21 cellular contexts compared by ENCODE assay signal in genomic region chr6:158567152-158567551, GRCh38. TPM values are rescaled to one million over a fixed set of nuclear protein-coding genes. Genes with fewer than 3 reads are reported as not detected.
DNase-seq lines count a peak whose midpoint lies in the region; ATAC-seq, FAIRE-seq and TF ChIP-seq lines count a peak whose summit lies in the region.
"Had no signal": no experiment of that assay in that cellular context is flagged by ENCODE, and none has a peak within 500 bp of the region (broad histone marks: within the 10 kb centered on the region; RNA-seq: fewer than 3 reads in every experiment).

No MANE protein-coding gene starts in this region.

- H3K9me3 Mint-ChIP-seq in activated CD8-positive, alpha-beta T cell treated with anti-CD3 and anti-CD28 coated beads, Interleukin-2, amount 10 ng/mL, durations not matched to agents 7 days and 5 days (ENCODE audit: insufficient read depth): no peaks in the 10 kb centered on the region
- no peaks in the 10 kb centered on the region for H3K9me3 Mint-ChIP-seq in immature natural killer cell

- intact Hi-C loops in adrenal gland (cut with DNase I): no loop called here

- no peaks in the 10 kb centered on the region for H3K9me3 ChIP-seq in BLaER1 treated with 17β-estradiol and CSF1 and Interleukin-3, amounts not matched to agents 10 nM and 100 nM (replicated peaks in 1 of 11)
- H3K9me3 ChIP-seq in Karpas-422 (ENCODE audit: low read length): no peaks in the 10 kb centered on the region
- H3K9me3 ChIP-seq in small intestine (ENCODE audit: control insufficient read depth, low read depth): no peaks in the 10 kb centered on the region
- H3K9me3 ChIP-seq in adrenal gland (replicated peaks in 1 of 3): no peaks in the 10 kb centered on the region
- H3K9me3 ChIP-seq: BE2C, colonic mucosa, gastrocnemius medialis, prostate gland, transverse colon had no signal

- no peak for TF ChIP-seq POLR2A in adrenal gland (IDR thresholded peaks at IDR 0.05)

- no peaks in the 10 kb centered on the region for H3K27me3 ChIP-seq in BLaER1 treated with 17β-estradiol and CSF1 and Interleukin-3, amounts not matched to agents 10 nM and 100 nM
- H3K27me3 ChIP-seq in Karpas-422 (ENCODE audit: low read length): no peaks in the 10 kb centered on the region
- no peaks in the 10 kb centered on the region for H3K27me3 ChIP-seq in small intestine (ENCODE audit: control insufficient read depth in 2 of 2, insufficient read depth in 2 of 2, low read length in 2 of 2)
- no peaks in the 10 kb centered on the region for H3K27me3 ChIP-seq in adrenal gland
- H3K27me3 ChIP-seq: BE2C, colonic mucosa, gastrocnemius medialis, transverse colon had no signal

- ATAC-seq in activated CD8-positive, alpha-beta T cell treated with anti-CD3 and anti-CD28 coated beads, Interleukin-2, amount 10 ng/mL, durations not matched to agents 7 days and 5 days: no peak
- ATAC-seq in GM21786 (IDR thresholded peaks at IDR 0.05; ENCODE audit: unreplicated experiment): no peak
- ATAC-seq: gastrocnemius medialis, left ventricle myocardium superior, Right ventricle myocardium inferior had no signal

- H3K27ac ChIP-seq in BLaER1 treated with 17β-estradiol and CSF1 and Interleukin-3, amounts not matched to agents 10 nM and 100 nM: peak overlapping the region in 5 of 11 experiments; percentile 52 to 76 (median 68); a peak in 4 of 22 replicates
- no peak overlapping the region for H3K27ac ChIP-seq in Karpas-422 (ENCODE audit: low read length)
- H3K27ac ChIP-seq in small intestine (ENCODE audit: low read depth in 1 of 2, low read length in 1 of 2): no peak overlapping the region
- H3K27ac ChIP-seq in adrenal gland: no peak overlapping the region
- H3K27ac ChIP-seq: colonic mucosa, gastrocnemius medialis, prostate gland, transverse colon had no signal

- POLR2A ChIA-PET in activated CD8-positive, alpha-beta T cell treated with anti-CD3 and anti-CD28 coated beads, Interleukin-2, amount 10 ng/mL, durations not matched to agents 7 days and 5 days (lab: Charles Lee): interaction anchor here (1.3 kb wide), 1 partner anchor 8 kb away, joined by 7 read pairs; the partner anchor contains the start of gene TMEM181

- H3K9me2 ChIP-seq in Karpas-422 (replicated peaks; ENCODE audit: insufficient read depth, low read length): no peaks in the 10 kb centered on the region

- H3K4me1 Mint-ChIP-seq in activated CD8-positive, alpha-beta T cell treated with anti-CD3 and anti-CD28 coated beads, Interleukin-2, amount 10 ng/mL, durations not matched to agents 7 days and 5 days (ENCODE audit: low read depth): peaks cover 72% of the 10 kb centered on the region
- peaks cover 92 to 93% of the 10 kb centered on the region in 2 donors for H3K4me1 Mint-ChIP-seq in immature natural killer cell

- peak overlapping the region; percentile 98 for H3K27ac Mint-ChIP-seq in activated CD8-positive, alpha-beta T cell treated with anti-CD3 and anti-CD28 coated beads, Interleukin-2, amount 10 ng/mL, durations not matched to agents 7 days and 5 days
- H3K27ac Mint-ChIP-seq in immature natural killer cell: peak overlapping the region; percentile 91 to 97 (median 95)

- H3K4me3 Mint-ChIP-seq in activated CD8-positive, alpha-beta T cell treated with anti-CD3 and anti-CD28 coated beads, Interleukin-2, amount 10 ng/mL, durations not matched to agents 7 days and 5 days: no peak overlapping the region
- H3K4me3 Mint-ChIP-seq in immature natural killer cell: peak overlapping the region; percentile 80 to 85 (median 83)

- H2AFZ ChIP-seq in Karpas-422 (ENCODE audit: low read length): no peak overlapping the region

- DNase-seq in Ammon's horn (ENCODE audit: low spot score) (peak; percentile 66), immature natural killer cell (no peak), Karpas-422 (no peak), small intestine (no peak), adrenal gland (no peak)
- DNase-seq in activated CD8-positive, alpha-beta T cell treated with anti-CD3 and anti-CD28 coated beads, Interleukin-2, amount 10 ng/mL, durations not matched to agents 7 days and 5 days: no peak
- DNase-seq: BE2C, colonic mucosa, DMS53, gastrocnemius medialis, left ventricle myocardium superior, MV-4-11, NCI-H2029, NCI-H510A treated with DMSO at 0.1 percent for 48 hours, transverse colon had no signal

- peak overlapping the region; percentile 63 to 91 (median 82); a peak in 19 of 22 replicates for H3K4me2 ChIP-seq in BLaER1 treated with 17β-estradiol and CSF1 and Interleukin-3, amounts not matched to agents 10 nM and 100 nM
- no peak overlapping the region for H3K4me2 ChIP-seq in Karpas-422 (ENCODE audit: low read depth, low read length, poor library complexity, severe bottlenecking)

- H3K4me3 ChIP-seq in BLaER1 treated with 17β-estradiol and CSF1 and Interleukin-3, amounts not matched to agents 10 nM and 100 nM: no peak overlapping the region
- H3K4me3 ChIP-seq in Karpas-422 (ENCODE audit: low read length) (no peak overlapping the region), small intestine (ENCODE audit: low read depth in 1 of 2, low read length in 2 of 2) (no peak overlapping the region), adrenal gland (no peak overlapping the region)
- H3K4me3 ChIP-seq: colonic mucosa, gastrocnemius medialis, prostate gland, transverse colon had no signal

- H4K20me1 ChIP-seq in BLaER1 treated with 17β-estradiol and CSF1 and Interleukin-3, amounts not matched to agents 10 nM and 100 nM: peaks cover 63 to 100% (median 95%) of the 10 kb centered on the region in 11 experiments; a peak in 21 of 22 replicates
- H4K20me1 ChIP-seq in Karpas-422 (ENCODE audit: insufficient read depth, low read depth, low read length): peaks cover 32% of the 10 kb centered on the region

- peaks cover 69 to 88% (median 83%) of the 10 kb centered on the region in 10 experiments for H3K4me1 ChIP-seq in BLaER1 treated with 17β-estradiol and CSF1 and Interleukin-3, amounts not matched to agents 10 nM and 100 nM
- H3K4me1 ChIP-seq in Karpas-422 (ENCODE audit: low read length): peaks cover 4% of the 10 kb centered on the region
- H3K4me1 ChIP-seq in small intestine (ENCODE audit: control insufficient read depth in 2 of 2, insufficient read depth in 1 of 2, low read depth in 1 of 2, low read length in 1 of 2): peaks cover 0 to 10% of the 10 kb centered on the region in 2 donors
- H3K4me1 ChIP-seq in adrenal gland (replicated peaks in 1 of 2): peaks cover 0 to 15% of the 10 kb centered on the region in 2 donors
- H3K4me1 ChIP-seq: BE2C, gastrocnemius medialis, prostate gland had no signal

- WGBS in small intestine, 3 donors: 94 to 95% (median 94%) methylated on average over 10 of the region's 10 CpGs
- WGBS in adrenal gland, 4 donors: 92 to 95% (median 93%) methylated on average over 10 of the region's 10 CpGs

- TF ChIP-seq CTCF in adrenal gland (IDR thresholded peaks at IDR 0.05): no peak

- peaks cover 88% of the 10 kb centered on the region for H3K79me2 ChIP-seq in Karpas-422 (ENCODE audit: low read length)

- CTCF ChIA-PET in activated CD8-positive, alpha-beta T cell treated with anti-CD3 and anti-CD28 coated beads, Interleukin-2, amount 10 ng/mL, durations not matched to agents 7 days and 5 days (lab: Charles Lee): interaction anchor here (1.0 to 1.9 kb wide), 5 partner anchors 14 to 353 kb away, joined by 3 to 5 read pairs (median 4); no protein-coding TSS in a partner anchor

- H3K36me3 Mint-ChIP-seq in activated CD8-positive, alpha-beta T cell treated with anti-CD3 and anti-CD28 coated beads, Interleukin-2, amount 10 ng/mL, durations not matched to agents 7 days and 5 days (ENCODE audit: low read depth): peaks cover 42% of the 10 kb centered on the region
- H3K36me3 Mint-ChIP-seq in immature natural killer cell: peaks cover 5 to 14% (median 5%) of the 10 kb centered on the region in 3 donors

- no peaks in the 10 kb centered on the region for H3K27me3 Mint-ChIP-seq in activated CD8-positive, alpha-beta T cell treated with anti-CD3 and anti-CD28 coated beads, Interleukin-2, amount 10 ng/mL, durations not matched to agents 7 days and 5 days (ENCODE audit: low read depth)
- H3K27me3 Mint-ChIP-seq in immature natural killer cell (ENCODE audit: low read depth in 3 of 3): peaks cover 4 to 15% (median 15%) of the 10 kb centered on the region in 3 donors

- H3K36me3 ChIP-seq in BLaER1 treated with 17β-estradiol and CSF1 and Interleukin-3, amounts not matched to agents 10 nM and 100 nM: peaks cover 0 to 20% (median 7%) of the 10 kb centered on the region in 11 experiments; a peak in 8 of 22 replicates
- H3K36me3 ChIP-seq in Karpas-422 (ENCODE audit: insufficient read depth, low read length) (no peaks in the 10 kb centered on the region), small intestine (ENCODE audit: control insufficient read depth in 2 of 2, insufficient read depth in 2 of 2, low read length in 2 of 2) (peaks cover 0 to 2% of the 10 kb centered on the region in 2 donors), adrenal gland (replicated peaks in 1 of 2) (no peaks in the 10 kb centered on the region)
- H3K36me3 ChIP-seq: colonic mucosa, gastrocnemius medialis, prostate gland, transverse colon had no signal

- no peak for FAIRE-seq in small intestine (lab: Jason Lieb, UNC)
- FAIRE-seq: astrocyte, H1 had no signal

- H3K9ac ChIP-seq in BLaER1 treated with 17β-estradiol and CSF1 and Interleukin-3, amounts not matched to agents 10 nM and 100 nM: no peak overlapping the region
- H3K9ac ChIP-seq in Karpas-422 (ENCODE audit: low read length): no peak overlapping the region

RNA-seq across cellular contexts. Expression of gene TMEM181, which starts 7.3 kb away (rescaled TPM):
- total RNA-seq in activated CD8-positive, alpha-beta T cell treated with anti-CD3 and anti-CD28 coated beads, Interleukin-2, amount 10 ng/mL, durations not matched to agents 7 days and 5 days: 10 to 100 TPM; 15.0 to 15.2 TPM
- polyA plus RNA-seq in immature natural killer cell: 10 to 100 TPM in 2 of 3 donors, 1 to 10 TPM in 1; 4.3 to 14.8 (median 10.1) TPM
- total RNA-seq in Karpas-422 (2014; rRNA removed; shearing (Covaris generic); ENCODE audit: low replicate concordance): 10.8 and 15.4 TPM in 2 replicates
- polyA plus RNA-seq in small intestine: 10 to 100 TPM; 14.9 to 20.1 (median 18.1) TPM
- 10 to 100 TPM; 12.9 to 24.0 (median 20.5) TPM for total RNA-seq in adrenal gland
- polyA plus RNA-seq in adrenal gland: 10 to 100 TPM in 2 of 3 donors, 1 to 10 TPM in 1; 8.8 to 23.3 (median 14.0) TPM
